29 cellular contexts compared by ENCODE assay signal in the genomic region with DNA sequence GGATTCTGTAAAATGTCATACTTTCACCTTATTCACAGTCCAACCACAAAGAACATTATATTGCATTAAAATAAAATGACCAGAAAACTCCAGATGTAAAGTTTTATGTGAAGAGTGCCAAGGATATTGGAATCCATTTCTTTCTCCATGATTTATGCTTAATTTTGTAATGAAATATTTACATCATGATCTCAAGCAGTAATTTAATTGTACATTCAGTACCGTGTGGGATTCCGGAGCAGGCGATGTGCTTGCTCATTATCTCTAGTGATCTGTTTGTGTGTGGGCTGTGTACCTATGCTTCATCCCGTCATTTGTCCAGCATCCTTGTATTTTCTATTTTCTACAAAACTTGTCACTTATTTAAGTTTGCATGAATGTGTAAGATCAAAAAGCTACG.
"Had no signal": no experiment of that assay in that cellular context is flagged by ENCODE, and none has a peak within 500 bp of the region (broad histone marks: within the 10 kb centered on the region; RNA-seq: fewer than 3 reads in every experiment).

No MANE protein-coding gene starts in this region.

- H3K4me3 ChIP-seq: adrenal gland, ascending aorta, body of pancreas, breast epithelium, cardiac muscle cell had no signal

- H3K27ac ChIP-seq: adrenal gland, ascending aorta, body of pancreas, brain microvascular endothelial cell, breast epithelium, cardiac muscle cell had no signal

- ATAC-seq: activated naive CD4-positive, alpha-beta T cell treated with anti-CD3 and anti-CD28 coated beads, Interleukin-2, amount 50 U/mL, for 72 hours; activated naive CD8-positive, alpha-beta T cell treated with anti-CD3 and anti-CD28 coated beads, Interleukin-2, amount 50 U/mL, for 24 hours; activated T-cell treated with anti-CD3 and anti-CD28 coated beads, Interleukin-2, amount 50 U/mL, for 4 hours; activated T-cell treated with anti-CD3 and anti-CD28 coated beads, Interleukin-2, amount 50 U/mL, for 72 hours; activated T-helper 17 cell treated with anti-CD3 and anti-CD28 coated beads, Interleukin-2, amount 50 U/mL, for 72 hours; body of pancreas had no signal

- H3K9me3 ChIP-seq: adrenal gland, ascending aorta, body of pancreas, breast epithelium had no signal

- DNase-seq: activated effector memory CD4-positive, alpha-beta T cell treated with anti-CD3 and anti-CD28 coated beads, Interleukin-2, amount 50 U/mL, for 16 hours; activated effector memory CD4-positive, alpha-beta T cell treated with Interleukin-2 at 50 U/mL for 16 hours; activated gamma-delta T cell; activated gamma-delta T cell treated with Interleukin-2 at 50 U/mL for 16 hours; activated naive CD4-positive, alpha-beta T cell; activated naive CD4-positive, alpha-beta T cell treated with anti-CD3 and anti-CD28 coated beads for 36 hours; activated naive CD4-positive, alpha-beta T cell treated with anti-CD3 and anti-CD28 coated beads, Interleukin-2, amount 10 ng/mL, durations not matched to agents 7 days and 5 days; activated naive CD4-positive, alpha-beta T cell treated with anti-CD3 and anti-CD28 coated beads, Interleukin-2, amount 50 U/mL, for 16 hours; activated naive CD4-positive, alpha-beta T cell treated with Interleukin-2 at 50 U/mL for 16 hours; activated naive CD8-positive, alpha-beta T cell treated with anti-CD3 and anti-CD28 coated beads for 36 hours; activated naive CD8-positive, alpha-beta T cell treated with anti-CD3 and anti-CD28 coated beads, Interleukin-2, amount 10 ng/mL, durations not matched to agents 7 days and 5 days; activated naive CD8-positive, alpha-beta T cell treated with anti-CD3 and anti-CD28 coated beads, Interleukin-2, amount 50 U/mL, for 24 hours; activated T-cell treated with anti-CD3 and anti-CD28 coated beads, Interleukin-2, amount 50 U/mL, for 4 hours; activated T-cell treated with anti-CD3 and anti-CD28 coated beads, Interleukin-2, amount 50 U/mL, for 48 hours; activated T-cell treated with anti-CD3 and anti-CD28 coated beads, Interleukin-2, amount 50 U/mL, for 72 hours; adrenal gland; amniotic stem cell; anterior cingulate cortex; aorta; body of pancreas; brain microvascular endothelial cell; caudate nucleus; central memory CD4-positive, alpha-beta T cell; cerebellar nuclear complex had no signal

- H3K27me3 ChIP-seq: adrenal gland, ascending aorta, body of pancreas, brain microvascular endothelial cell, breast epithelium, cardiac muscle cell had no signal

- H3K36me3 ChIP-seq: adrenal gland, ascending aorta, brain microvascular endothelial cell, breast epithelium, cardiac muscle cell had no signal

- H3K4me1 ChIP-seq: adrenal gland, ascending aorta, body of pancreas, breast epithelium had no signal
